ENCODE assay signal across 17 cellular contexts in the genomic region with DNA sequence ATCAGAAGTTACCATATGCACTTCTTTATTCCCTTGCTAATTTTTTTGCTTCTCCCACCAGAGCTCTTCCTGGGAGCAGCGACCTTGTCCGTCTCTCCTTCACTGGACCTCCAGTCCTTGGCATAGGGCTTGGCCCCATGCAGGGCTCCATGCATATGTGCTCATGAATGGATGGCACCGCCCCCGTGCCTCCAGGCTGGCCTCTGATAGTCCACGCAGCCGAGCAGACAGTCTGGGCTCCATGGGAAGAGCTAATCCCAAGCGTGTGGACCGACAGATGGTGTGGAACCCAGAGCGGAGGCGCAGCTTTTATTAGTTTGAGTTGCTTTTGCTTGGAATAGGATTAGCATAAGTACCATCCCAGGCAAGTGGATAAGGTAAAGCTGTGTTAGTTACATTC. TPM values are rescaled to one million over a fixed set of nuclear protein-coding genes. Genes with fewer than 3 reads are reported as not detected.
DNase-seq lines count a peak whose midpoint lies in the region; TF ChIP-seq lines count a peak whose summit lies in the region.
"Had no signal": no experiment of that assay in that cellular context is flagged by ENCODE, and none has a peak within 500 bp of the region (broad histone marks: within the 10 kb centered on the region; RNA-seq: fewer than 3 reads in every experiment).

No MANE protein-coding gene starts in this region.

- no peak overlapping the region for H3K4me3 Mint-ChIP-seq in neural progenitor cell
- H3K4me3 Mint-ChIP-seq: IgD-negative memory B cell had no signal

- no peak overlapping the region for H3K9ac ChIP-seq in neural progenitor cell

- peaks cover 6% of the 10 kb centered on the region for H3K27me3 Mint-ChIP-seq in neural progenitor cell (ENCODE audit: insufficient read depth, low read depth)
- H3K27me3 Mint-ChIP-seq: CD4-positive, alpha-beta memory T cell; IgD-negative memory B cell had no signal

- H3K27ac ChIP-seq in neural progenitor cell (no peak overlapping the region), testis (no peak overlapping the region), left ventricle myocardium inferior (replicated peaks) (no peak overlapping the region), prostate gland (no peak overlapping the region)

- H3K4me1 ChIP-seq in neural progenitor cell (no peaks in the 10 kb centered on the region), testis (no peaks in the 10 kb centered on the region), left ventricle myocardium inferior (no peaks in the 10 kb centered on the region), prostate gland (replicated peaks) (no peaks in the 10 kb centered on the region)
- H3K4me1 ChIP-seq: BE2C had no signal

- H3K4me3 ChIP-seq in neural progenitor cell (no peak overlapping the region), testis (no peak overlapping the region), left ventricle myocardium inferior (no peak overlapping the region), prostate gland (no peak overlapping the region)

- H3F3A ChIP-seq in neural progenitor cell (ENCODE audit: low read depth): no peaks in the 10 kb centered on the region

- peak overlapping the region; percentile 45 for H3K27ac Mint-ChIP-seq in neural progenitor cell
- H3K27ac Mint-ChIP-seq: CD4-positive, alpha-beta memory T cell had no signal

- intact Hi-C loops in testis (cut with DNase I; ENCODE audit: low total_unique reads) (no loop called here), left ventricle myocardium inferior (cut with micrococcal nuclease) (no loop called here), prostate gland (cut with DNase I) (no loop called here)

- H3K27me3 ChIP-seq in neural progenitor cell: no peaks in the 10 kb centered on the region
- no peaks in the 10 kb centered on the region for H3K27me3 ChIP-seq in testis
- H3K27me3 ChIP-seq in left ventricle myocardium inferior (ENCODE audit: low read depth): no peaks in the 10 kb centered on the region
- H3K27me3 ChIP-seq in prostate gland (replicated peaks; ENCODE audit: insufficient read depth): no peaks in the 10 kb centered on the region
- H3K27me3 ChIP-seq: BE2C had no signal

- no peak overlapping the region for H2AFZ ChIP-seq in neural progenitor cell (replicated peaks)

- WGBS in testis, 2 donors: 93 to 95% methylated on average over 10 of the region's 10 CpGs
- 97% methylated on average over 10 of the region's 10 CpGs for WGBS in prostate gland

- no peaks in the 10 kb centered on the region for H4K20me1 ChIP-seq in neural progenitor cell (ENCODE audit: low read depth)

- no peaks in the 10 kb centered on the region for H3K79me2 ChIP-seq in neural progenitor cell (ENCODE audit: low read depth)

- TF ChIP-seq CTCF in neural progenitor cell (IDR thresholded peaks at IDR 0.05) (no peak), testis (IDR thresholded peaks at IDR 0.05) (no peak), left ventricle myocardium inferior (IDR thresholded peaks at IDR 0.05; ENCODE audit: borderline replicate concordance) (no peak), prostate gland (IDR thresholded peaks at IDR 0.05) (no peak)

- DNase-seq in DMS 273 treated with DMSO at 0.1 percent for 48 hours (lab: John Stamatoyannopoulos, UW) (peak; percentile 95), NCI-H2171 (lab: John Stamatoyannopoulos, UW) (peak; percentile 11), cerebellar cortex (ENCODE audit: low spot score) (peak; percentile 78), neural progenitor cell (ENCODE audit: low spot score) (no peak), testis (no peak), left ventricle myocardium inferior (no peak), prostate gland (ENCODE audit: low spot score) (no peak)
- DNase-seq: BE2C; CD4-positive, alpha-beta memory T cell; HCEC 1CT; NCI-H1417 treated with DMSO at 0.1 percent for 48 hours; NCI-H2081; NCI-H2227 treated with DMSO at 0.1 percent for 48 hours; NCI-H748 treated with DMSO at 0.1 percent for 48 hours had no signal

- H3K4me2 ChIP-seq in neural progenitor cell: no peak overlapping the region

- H3K36me3 Mint-ChIP-seq in neural progenitor cell: no peaks in the 10 kb centered on the region
- H3K36me3 Mint-ChIP-seq: CD4-positive, alpha-beta memory T cell had no signal

- H3K4me1 Mint-ChIP-seq in neural progenitor cell: peaks cover 13% of the 10 kb centered on the region
- H3K4me1 Mint-ChIP-seq: CD4-positive, alpha-beta memory T cell; IgD-negative memory B cell had no signal

- no peaks in the 10 kb centered on the region for H3K9me3 Mint-ChIP-seq in neural progenitor cell
- H3K9me3 Mint-ChIP-seq: CD4-positive, alpha-beta memory T cell; IgD-negative memory B cell had no signal

- H3K9me3 ChIP-seq in neural progenitor cell (ENCODE audit: low read depth) (no peaks in the 10 kb centered on the region), testis (no peaks in the 10 kb centered on the region), left ventricle myocardium inferior (replicated peaks) (no peaks in the 10 kb centered on the region), prostate gland (no peaks in the 10 kb centered on the region)
- H3K9me3 ChIP-seq: BE2C had no signal

- TF ChIP-seq POLR2A in testis (IDR thresholded peaks at IDR 0.05) (no peak), prostate gland (IDR thresholded peaks at IDR 0.05) (no peak)

- H3K36me3 ChIP-seq in neural progenitor cell (no peaks in the 10 kb centered on the region), testis (ENCODE audit: low read depth, missing control alignments) (no peaks in the 10 kb centered on the region), left ventricle myocardium inferior (no peaks in the 10 kb centered on the region), prostate gland (no peaks in the 10 kb centered on the region)
- H3K36me3 ChIP-seq: BE2C had no signal

RNA-seq across cellular contexts. Expression of gene CDCP2, which starts 41.8 kb away (rescaled TPM):
- total RNA-seq in neural progenitor cell (ENCODE audit: low replicate concordance) (0.15 TPM in 1 of 2 replicates, not detected in the other), testis (under 1 TPM; 0.06 to 0.24 TPM), left ventricle myocardium inferior (not detected), prostate gland (under 1 TPM in 1 of 2 donors, not detected in 1; 0.23 TPM)
- polyA plus RNA-seq in testis (ENCODE audit: insufficient read depth, low read depth, low replicate concordance): 0.20 TPM
- total RNA-seq: HT1080, LHCN-M2 had no signal
- polyA plus RNA-seq: CD4-positive, alpha-beta memory T cell; IgD-negative memory B cell had no signal

RNA-seq across cellular contexts. Expression of gene TCEANC2, which starts 57.6 kb away (rescaled TPM):
- 8.8 and 11.6 TPM in 2 replicates for total RNA-seq in neural progenitor cell (ENCODE audit: low replicate concordance)
- total RNA-seq in testis: 10 to 100 TPM; 10.7 to 16.1 TPM
- polyA plus RNA-seq in testis (ENCODE audit: insufficient read depth, low read depth, low replicate concordance): 14.1 TPM
- total RNA-seq in left ventricle myocardium inferior: 5.7 TPM
- total RNA-seq in prostate gland: 1 to 10 TPM; 2.5 to 5.0 TPM

RNA-seq across cellular contexts. Expression of gene TMEM59, which starts 58.0 kb away (rescaled TPM):
- 125 and 139 TPM in 2 replicates for total RNA-seq in neural progenitor cell (ENCODE audit: low replicate concordance)
- total RNA-seq in testis: 100 to 1,000 TPM; 209 to 289 TPM
- 338 TPM for polyA plus RNA-seq in testis (ENCODE audit: insufficient read depth, low read depth, low replicate concordance)
- total RNA-seq in left ventricle myocardium inferior: 337 TPM
- total RNA-seq in prostate gland: 100 to 1,000 TPM; 394 to 817 TPM

Comparison
In these comparisons a context has a peak if more than half of its experiments do, and no peak if none do; other contexts are left out.
1. DNase-seq: peak in DMS 273 treated with DMSO at 0.1 percent for 48 hours (single experiment), NCI-H2171 (single experiment) and cerebellar cortex (single experiment); none in neural progenitor cell (single experiment), testis (single experiment), left ventricle myocardium inferior (single experiment) and prostate gland (single experiment).